In genomic region chr7:14420768-14421167, GRCh38 we compare ENCODE assay signal across 23 cellular contexts.
"Had no signal": no experiment of that assay in that cellular context is flagged by ENCODE, and none has a peak within 500 bp of the region (broad histone marks: within the 10 kb centered on the region; RNA-seq: fewer than 3 reads in every experiment).

No MANE protein-coding gene starts in this region.

- H3K4me3 Mint-ChIP-seq: activated naive CD4-positive, alpha-beta T cell treated with anti-CD3 and anti-CD28 coated beads, Interleukin-2, amount 10 ng/mL, durations not matched to agents 7 days and 5 days; activated naive CD8-positive, alpha-beta T cell treated with anti-CD3 and anti-CD28 coated beads, Interleukin-2, amount 50 U/mL, for 24 hours; activated T-cell treated with anti-CD3 and anti-CD28 coated beads, Interleukin-2, amount 50 U/mL, for 4 hours; central memory CD8-positive, alpha-beta T cell; mesothelial cell of epicardium; natural killer cell treated with Interleukin-12 subunit alpha and Interleukin-12 subunit beta and Interleukin-15 and Interleukin-18, amount 100 ng/mL, for 72 hours; type B pancreatic cell had no signal

- H3K4me3 ChIP-seq: colonic mucosa, lung had no signal

- H3K4me1 ChIP-seq: colonic mucosa had no signal

- H3K36me3 ChIP-seq: colonic mucosa had no signal

- H3K9me3 ChIP-seq: colonic mucosa had no signal

- ATAC-seq: activated naive CD8-positive, alpha-beta T cell treated with anti-CD3 and anti-CD28 coated beads, Interleukin-2, amount 50 U/mL, for 24 hours; activated T-cell treated with anti-CD3 and anti-CD28 coated beads, Interleukin-2, amount 50 U/mL, for 4 hours; left colon; natural killer cell treated with Interleukin-12 subunit alpha and Interleukin-12 subunit beta and Interleukin-15 and Interleukin-18, amount 100 ng/mL, for 72 hours; stimulated activated naive CD8-positive, alpha-beta T cell treated with anti-CD3 and anti-CD28 coated beads, Interleukin-15, Interleukin-2, amounts not matched to agents 100 U/mL and 50 U/mL, for 24 hours had no signal

- H3K9me3 Mint-ChIP-seq: activated naive CD4-positive, alpha-beta T cell treated with anti-CD3 and anti-CD28 coated beads, Interleukin-2, amount 10 ng/mL, durations not matched to agents 7 days and 5 days; activated naive CD8-positive, alpha-beta T cell treated with anti-CD3 and anti-CD28 coated beads, Interleukin-2, amount 50 U/mL, for 24 hours; activated T-cell treated with anti-CD3 and anti-CD28 coated beads, Interleukin-2, amount 50 U/mL, for 4 hours; central memory CD8-positive, alpha-beta T cell; mesothelial cell of epicardium; type B pancreatic cell had no signal

- H3K27me3 Mint-ChIP-seq: activated naive CD4-positive, alpha-beta T cell treated with anti-CD3 and anti-CD28 coated beads, Interleukin-2, amount 10 ng/mL, durations not matched to agents 7 days and 5 days; activated naive CD8-positive, alpha-beta T cell treated with anti-CD3 and anti-CD28 coated beads, Interleukin-2, amount 50 U/mL, for 24 hours; central memory CD8-positive, alpha-beta T cell; natural killer cell treated with Interleukin-12 subunit alpha and Interleukin-12 subunit beta and Interleukin-15 and Interleukin-18, amount 100 ng/mL, for 72 hours; type B pancreatic cell had no signal

- H3K4me1 Mint-ChIP-seq: activated naive CD4-positive, alpha-beta T cell treated with anti-CD3 and anti-CD28 coated beads, Interleukin-2, amount 10 ng/mL, durations not matched to agents 7 days and 5 days; activated naive CD8-positive, alpha-beta T cell treated with anti-CD3 and anti-CD28 coated beads, Interleukin-2, amount 50 U/mL, for 24 hours; central memory CD8-positive, alpha-beta T cell had no signal

- H3K36me3 Mint-ChIP-seq: activated naive CD4-positive, alpha-beta T cell treated with anti-CD3 and anti-CD28 coated beads, Interleukin-2, amount 10 ng/mL, durations not matched to agents 7 days and 5 days; mesothelial cell of epicardium; natural killer cell treated with Interleukin-12 subunit alpha and Interleukin-12 subunit beta and Interleukin-15 and Interleukin-18, amount 100 ng/mL, for 72 hours; type B pancreatic cell had no signal

- H3K27ac Mint-ChIP-seq: activated naive CD4-positive, alpha-beta T cell treated with anti-CD3 and anti-CD28 coated beads, Interleukin-2, amount 10 ng/mL, durations not matched to agents 7 days and 5 days; activated naive CD8-positive, alpha-beta T cell treated with anti-CD3 and anti-CD28 coated beads, Interleukin-2, amount 50 U/mL, for 24 hours; mesothelial cell of epicardium; natural killer cell treated with Interleukin-12 subunit alpha and Interleukin-12 subunit beta and Interleukin-15 and Interleukin-18, amount 100 ng/mL, for 72 hours; type B pancreatic cell had no signal

- DNase-seq: activated CD4-positive, alpha-beta T cell treated with anti-CD3 and anti-CD28 coated beads, Interleukin-2, amount 50 U/mL, for 1 hour; activated CD4-positive, CD25-positive, alpha-beta regulatory T cell treated with anti-CD3 and anti-CD28 coated beads, Interleukin-2, amount 50 U/mL, for 72 hours; activated CD8-positive, alpha-beta memory T cell treated with anti-CD3 and anti-CD28 coated beads, Interleukin-2, amount 50 U/mL, for 4 hours; activated effector memory CD4-positive, alpha-beta T cell treated with Interleukin-2 at 50 U/mL for 16 hours; activated naive CD4-positive, alpha-beta T cell treated with anti-CD3 and anti-CD28 coated beads, Interleukin-2, amount 10 ng/mL, durations not matched to agents 7 days and 5 days; activated naive CD8-positive, alpha-beta T cell treated with anti-CD3 and anti-CD28 coated beads, Interleukin-2, amount 50 U/mL, for 24 hours; activated T-cell treated with anti-CD3 and anti-CD28 coated beads, Interleukin-2, amount 50 U/mL, for 4 hours; anterior cingulate cortex; colonic mucosa; foreskin melanocyte; glutamatergic neuron; hippocampal formation; islet precursor cell; left colon; stimulated activated CD4-positive, alpha-beta T cell treated with anti-CD3 and anti-CD28 coated beads, Interleukin-1b, Interleukin-23, amount 100 ng/mL, for 48 hours; stimulated activated naive CD8-positive, alpha-beta T cell treated with anti-CD3 and anti-CD28 coated beads, Interleukin-15, Interleukin-2, amounts not matched to agents 100 U/mL and 50 U/mL, for 24 hours; T-helper 1 cell; T-helper 9 cell had no signal

- H3K27me3 ChIP-seq: colonic mucosa had no signal

- H3K27ac ChIP-seq: colonic mucosa had no signal
